Comparison of ENCODE assay signal across 11 cellular contexts in the genomic region with DNA sequence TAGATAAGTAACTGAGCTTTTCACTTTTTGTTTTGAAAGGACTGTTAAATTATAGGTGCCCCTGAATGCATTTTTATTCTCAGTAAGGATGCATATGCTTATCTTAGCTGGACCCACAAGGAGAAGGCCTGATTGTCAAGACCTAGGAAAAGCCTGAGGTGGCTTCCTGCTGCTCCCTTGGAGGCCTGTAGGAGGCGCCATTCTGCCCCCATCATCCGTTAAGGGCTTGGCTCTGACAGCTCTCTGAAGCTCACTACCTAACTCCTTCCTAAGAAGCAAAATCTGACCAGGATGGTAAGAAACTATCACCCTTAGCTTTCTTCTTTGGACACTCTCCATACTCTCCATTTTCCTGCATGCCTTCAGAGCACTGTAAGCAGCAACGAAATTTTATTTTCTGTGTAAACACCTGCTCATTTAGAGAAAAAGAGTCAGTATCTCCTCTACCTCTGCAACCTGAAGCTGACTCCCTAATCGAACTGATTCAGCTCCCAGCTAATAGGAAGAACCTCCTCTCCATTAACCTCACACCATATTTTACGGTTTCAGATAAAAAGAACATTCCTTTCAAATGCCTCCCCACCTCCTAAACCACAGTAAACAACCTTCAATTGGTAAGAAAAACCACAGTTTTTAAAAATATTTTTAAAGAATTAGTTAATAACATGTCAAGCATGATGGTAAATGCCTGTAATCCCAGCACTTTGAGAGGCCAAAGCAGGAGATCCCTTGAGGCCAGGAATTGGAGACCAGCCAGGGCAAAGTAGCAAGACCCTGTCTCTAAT.
A peak's percentile ranks its signal among the peaks of the same experiment; 100 is the strongest.
DNase-seq lines count a peak whose midpoint lies in the region; ATAC-seq, FAIRE-seq and TF ChIP-seq lines count a peak whose summit lies in the region.
"Had no signal": no experiment of that assay in that cellular context is flagged by ENCODE, and none has a peak within 500 bp of the region (broad histone marks: within the 10 kb centered on the region; RNA-seq: fewer than 3 reads in every experiment).

No MANE protein-coding gene starts in this region.

- H4K20me1 ChIP-seq in DOHH2 (ENCODE audit: control insufficient read depth, insufficient read depth, low read depth, low read length), result no peaks in the 10 kb centered on the region
- H4K20me1 ChIP-seq in keratinocyte (ENCODE audit: control insufficient read depth, extremely low read depth, insufficient read depth, low read length), result no peaks in the 10 kb centered on the region

- H3K36me3 ChIP-seq in DOHH2 (ENCODE audit: control insufficient read depth, low read length) (no peaks in the 10 kb centered on the region), keratinocyte (ENCODE audit: control insufficient read depth in 2 of 2, extremely low read depth in 1 of 2, insufficient read depth in 2 of 2, low read length in 2 of 2) (no peaks in the 10 kb centered on the region)

- CTCF ChIA-PET in HEK293T (lab: Yijun Ruan, JAX), result interaction anchor here (0.6 to 1.4 kb wide), 6 partner anchors 9 to 1210 kb away, joined by 3 to 4 read pairs (median 4); no protein-coding TSS in a partner anchor

- no peak overlapping the region for H2AFZ ChIP-seq in keratinocyte (ENCODE audit: control insufficient read depth, low read length)

- FAIRE-seq in keratinocyte (lab: Jason Lieb, UNC), result peak; percentile 9

- H3K4me1 ChIP-seq in DOHH2 (ENCODE audit: control insufficient read depth, low read length) (no peaks in the 10 kb centered on the region), keratinocyte (ENCODE audit: control insufficient read depth, extremely low read depth, insufficient read depth, low read length) (no peaks in the 10 kb centered on the region)

- H3K9me3 ChIP-seq in DOHH2 (ENCODE audit: control insufficient read depth, insufficient read depth, low read length) (no peaks in the 10 kb centered on the region), keratinocyte (ENCODE audit: control insufficient read depth, low read depth, low read length) (no peaks in the 10 kb centered on the region)

- H3K79me2 ChIP-seq in DOHH2 (ENCODE audit: control insufficient read depth, low read length), result no peaks in the 10 kb centered on the region
- no peaks in the 10 kb centered on the region for H3K79me2 ChIP-seq in keratinocyte (ENCODE audit: control insufficient read depth, insufficient read depth, low read length)

- H3K4me2 ChIP-seq in DOHH2 (ENCODE audit: low read length) (no peak overlapping the region), keratinocyte (ENCODE audit: control insufficient read depth, extremely low read depth, insufficient read depth, low read depth, low read length) (no peak overlapping the region)

- POLR2A ChIA-PET in HEK293T (lab: Yijun Ruan, JAX), result interaction anchor here (1.1 kb wide), 1 partner anchor 17 kb away, joined by 4 read pairs; no protein-coding TSS in a partner anchor

- H3F3A ChIP-seq in DOHH2 (ENCODE audit: control insufficient read depth, insufficient read depth), result no peaks in the 10 kb centered on the region

- H3K9me2 ChIP-seq in DOHH2 (replicated peaks; ENCODE audit: control insufficient read depth, low read length), result no peaks in the 10 kb centered on the region

- H3K9ac ChIP-seq in keratinocyte (ENCODE audit: control insufficient read depth, extremely low read depth, insufficient read depth, low read length), result no peak overlapping the region

- no peak overlapping the region for H3K4me3 ChIP-seq in DOHH2 (ENCODE audit: low read length)
- no peak overlapping the region for H3K4me3 ChIP-seq in keratinocyte (ENCODE audit: control insufficient read depth in 2 of 3, extremely low read depth in 1 of 3, insufficient read depth in 2 of 3, low read depth in 1 of 3, low read length in 3 of 3)

- H3K27me3 ChIP-seq in DOHH2 (ENCODE audit: control insufficient read depth, low read length), result no peaks in the 10 kb centered on the region
- no peaks in the 10 kb centered on the region for H3K27me3 ChIP-seq in keratinocyte (ENCODE audit: control insufficient read depth, extremely low read depth, insufficient read depth, low read length)

- peak; percentile 56 for TF ChIP-seq CTCF in DOHH2 (IDR thresholded peaks at IDR 0.05; ENCODE audit: low read depth, low read length, poor library complexity, severe bottlenecking)
- peak; percentile 48 to 69 (median 61) for TF ChIP-seq CTCF in keratinocyte (optimal IDR thresholded peaks at IDR 0.05 in 1 of 3, IDR thresholded peaks at IDR 0.05 in 1 of 3, conservative IDR thresholded peaks at IDR 0.05 in 1 of 3; ENCODE audit: extremely low read depth in 1 of 3, insufficient read depth in 2 of 3, low read length in 3 of 3)

- no peak for ATAC-seq in GM21526 (IDR thresholded peaks at IDR 0.05; ENCODE audit: low FRiP score, unreplicated experiment)
- ATAC-seq in HG02981 (IDR thresholded peaks at IDR 0.05; ENCODE audit: unreplicated experiment), result no peak
- ATAC-seq: activated naive CD4-positive, alpha-beta T cell treated with anti-CD3 and anti-CD28 coated beads, Interleukin-2, amount 50 U/mL, for 72 hours had no signal

- dilution Hi-C loops in keratinocyte (cut with MboI; ENCODE audit: extremely low pct_ligation_motif_present, low sequenced_read_pairs), result no loop called here

- H3K9me1 ChIP-seq in keratinocyte (ENCODE audit: control insufficient read depth, extremely low read depth, insufficient read depth, low read length), result no peaks in the 10 kb centered on the region

- DNase-seq in HEK293T (ENCODE audit: extremely low spot score) (peak; percentile 22), amniotic epithelial cell (ENCODE audit: low read depth) (peak; percentile 71), keratinocyte (ENCODE audit: low read depth, low spot score) (no peak), SHP77 treated with DMSO at 0.1 percent for 48 hours (lab: John Stamatoyannopoulos, UW) (no peak), HPDE6-E6E7 (ENCODE audit: extremely low spot score) (no peak)
- DNase-seq: activated CD4-positive, CD25-positive, alpha-beta regulatory T cell treated with anti-CD3 and anti-CD28 coated beads, Interleukin-2, amount 50 U/mL, for 72 hours; NCI-H1436 had no signal

- no peak overlapping the region for H3K27ac ChIP-seq in DOHH2 (ENCODE audit: low read depth, low read length)
- no peak overlapping the region for H3K27ac ChIP-seq in keratinocyte (ENCODE audit: control insufficient read depth, insufficient read depth, low read length)

TF ChIP-seq in HEK293T, 16 proteins besides CTCF, POLR2A, EP300 and RAD21:
- TF ChIP-seq ARNT (IDR thresholded peaks at IDR 0.05) (no peak), FOXM1 (IDR thresholded peaks at IDR 0.05; ENCODE audit: borderline replicate concordance) (no peak), ELF4 (IDR thresholded peaks at IDR 0.05) (no peak), ZNF384 (IDR thresholded peaks at IDR 0.05) (no peak), L3MBTL2 (conservative IDR thresholded peaks at IDR 0.05) (no peak), FOXA1 (IDR thresholded peaks at IDR 0.05) (no peak), NFRKB (IDR thresholded peaks at IDR 0.05) (no peak), BHLHE40 (IDR thresholded peaks at IDR 0.05; ENCODE audit: borderline replicate concordance) (no peak), CTBP1 (IDR thresholded peaks at IDR 0.05; ENCODE audit: borderline replicate concordance) (no peak), HDGF (IDR thresholded peaks at IDR 0.05; ENCODE audit: borderline replicate concordance) (no peak), SUZ12 (IDR thresholded peaks at IDR 0.05) (no peak)
- TF ChIP-seq, protein P1, sequence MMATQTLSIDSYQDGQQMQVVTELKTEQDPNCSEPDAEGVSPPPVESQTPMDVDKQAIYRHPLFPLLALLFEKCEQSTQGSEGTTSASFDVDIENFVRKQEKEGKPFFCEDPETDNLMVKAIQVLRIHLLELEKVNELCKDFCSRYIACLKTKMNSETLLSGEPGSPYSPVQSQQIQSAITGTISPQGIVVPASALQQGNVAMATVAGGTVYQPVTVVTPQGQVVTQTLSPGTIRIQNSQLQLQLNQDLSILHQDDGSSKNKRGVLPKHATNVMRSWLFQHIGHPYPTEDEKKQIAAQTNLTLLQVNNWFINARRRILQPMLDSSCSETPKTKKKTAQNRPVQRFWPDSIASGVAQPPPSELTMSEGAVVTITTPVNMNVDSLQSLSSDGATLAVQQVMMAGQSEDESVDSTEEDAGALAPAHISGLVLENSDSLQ (IDR thresholded peaks at IDR 0.05), result no peak

Comparison
In these comparisons a context has a peak if more than half of its experiments do, and no peak if none do; other contexts are left out.
1. DNase-seq: peak in HEK293T (single experiment) and amniotic epithelial cell (single experiment); none in keratinocyte (single experiment), SHP77 treated with DMSO at 0.1 percent for 48 hours (single experiment) and HPDE6-E6E7 (single experiment).